8 cellular contexts compared by ENCODE assay signal in genomic region chr19:38095411-38096308, GRCh38.
DNase-seq lines count a peak whose midpoint lies in the region; ATAC-seq and TF ChIP-seq lines count a peak whose summit lies in the region.

No MANE protein-coding gene starts in this region.

- no peaks in the 10 kb centered on the region for H3K4me1 Mint-ChIP-seq in activated CD4-positive, alpha-beta memory T cell treated with anti-CD3 and anti-CD28 coated beads for 36 hours (ENCODE audit: low read depth)
- peaks cover 0 to 4% of the 10 kb centered on the region in 2 donors for H3K4me1 Mint-ChIP-seq in effector memory CD8-positive, alpha-beta T cell (ENCODE audit: low read depth in 2 of 2)
- H3K4me1 Mint-ChIP-seq in memory B cell, result peaks cover 10% of the 10 kb centered on the region

- H3K9me3 ChIP-seq in HEK293 (ENCODE audit: control insufficient read depth, insufficient read depth, low read depth, low read length), result no peaks in the 10 kb centered on the region; the same call in 1 of the 2 replicates

- no peaks in the 10 kb centered on the region; the same call in 1 of the 2 replicates for H3K4me1 ChIP-seq in HEK293 (ENCODE audit: control insufficient read depth, insufficient read depth, low read length)

- no peaks in the 10 kb centered on the region for H3K27me3 Mint-ChIP-seq in activated CD4-positive, alpha-beta memory T cell treated with anti-CD3 and anti-CD28 coated beads for 36 hours
- no peaks in the 10 kb centered on the region for H3K27me3 Mint-ChIP-seq in effector memory CD8-positive, alpha-beta T cell
- H3K27me3 Mint-ChIP-seq in memory B cell, result no peaks in the 10 kb centered on the region

- peaks cover 6% of the 10 kb centered on the region for H3K9me3 Mint-ChIP-seq in activated CD4-positive, alpha-beta memory T cell treated with anti-CD3 and anti-CD28 coated beads for 36 hours
- no peaks in the 10 kb centered on the region for H3K9me3 Mint-ChIP-seq in effector memory CD8-positive, alpha-beta T cell
- no peaks in the 10 kb centered on the region for H3K9me3 Mint-ChIP-seq in memory B cell

- H3K4me3 Mint-ChIP-seq in activated CD4-positive, alpha-beta memory T cell treated with anti-CD3 and anti-CD28 coated beads for 36 hours, result no peak overlapping the region
- no peak overlapping the region for H3K4me3 Mint-ChIP-seq in effector memory CD8-positive, alpha-beta T cell
- H3K4me3 Mint-ChIP-seq in memory B cell, result peak overlapping the region; percentile 29

- peak; percentile 93 for TF ChIP-seq CTCF in HEK293 (tag by site-specific recombination; IDR thresholded peaks at IDR 0.05)

- H3K27ac Mint-ChIP-seq in activated CD4-positive, alpha-beta memory T cell treated with anti-CD3 and anti-CD28 coated beads for 36 hours, result no peak overlapping the region
- H3K27ac Mint-ChIP-seq in effector memory CD8-positive, alpha-beta T cell, result peak overlapping the region; percentile 13 to 25
- H3K27ac Mint-ChIP-seq in memory B cell, result peak overlapping the region; percentile 82

- H3K27ac ChIP-seq in HEK293 (ENCODE audit: extremely low read depth, low read depth, low read length), result no peak overlapping the region; the same call in 1 of the 2 replicates

- DNase-seq in AML-193 (lab: John Stamatoyannopoulos, UW) (peak; percentile 35 to 41), NCI-H748 (lab: John Stamatoyannopoulos, UW; ENCODE audit: unreplicated experiment) (peak; percentile 82), memory B cell (ENCODE audit: low spot score in 2 of 2) (peak; percentile 57 to 69)
- peak; percentile 71 for DNase-seq in activated CD4-positive, alpha-beta memory T cell treated with anti-CD3 and anti-CD28 coated beads for 36 hours
- peak; percentile 22 to 35 (median 33) for DNase-seq in effector memory CD8-positive, alpha-beta T cell
- DNase-seq in stimulated activated CD8-positive, alpha-beta memory T cell treated with anti-CD3 and anti-CD28 coated beads, Interleukin-2, amount 100 ng/mL, for 48 hours (ENCODE audit: low read depth in 2 of 2), result peak; percentile 27 to 42

- POLR2A ChIA-PET in HEK293 (lab: Yijun Ruan, JAX), result interaction anchor here (1.4 kb wide), 1 partner anchor 189 kb away, joined by 4 read pairs; the partner anchor contains the start of gene SIPA1L3
- POLR2A ChIA-PET in activated CD4-positive, alpha-beta memory T cell treated with anti-CD3 and anti-CD28 coated beads for 36 hours (lab: Charles Lee), result no interaction called here

- peaks cover 14 to 24% of the 10 kb centered on the region in 2 experiments; a peak in 2 of 3 replicates for H3K36me3 ChIP-seq in HEK293 (ENCODE audit: control insufficient read depth in 2 of 2, insufficient read depth in 1 of 2, low read length in 2 of 2)

- peaks cover 16% of the 10 kb centered on the region for H3K36me3 Mint-ChIP-seq in activated CD4-positive, alpha-beta memory T cell treated with anti-CD3 and anti-CD28 coated beads for 36 hours
- H3K36me3 Mint-ChIP-seq in effector memory CD8-positive, alpha-beta T cell (ENCODE audit: insufficient read depth), result peaks cover 6% of the 10 kb centered on the region
- H3K36me3 Mint-ChIP-seq in memory B cell, result peaks cover 24% of the 10 kb centered on the region

- no peak overlapping the region for H3K4me3 ChIP-seq in HEK293 (ENCODE audit: low read depth, low read length)

- no peak for ATAC-seq in effector memory CD8-positive, alpha-beta T cell (replicated peaks)
- ATAC-seq in memory B cell (ENCODE audit: low read depth) (peak; percentile 83), HG02885 (IDR thresholded peaks at IDR 0.05; ENCODE audit: poor library complexity, unreplicated experiment) (no peak)

- intact Hi-C loops in activated CD4-positive, alpha-beta memory T cell treated with anti-CD3 and anti-CD28 coated beads for 36 hours (cut with micrococcal nuclease), result loop anchor here (5.0 kb wide), 1 partner anchor 188 kb away; the partner anchor contains the start of genes SIPA1L3 and WDR87

- CTCF ChIA-PET in HEK293 (lab: Yijun Ruan, JAX), result interaction anchor here (0.7 to 3.3 kb wide), 32 partner anchors 9 to 240 kb away, joined by 3 to 41 read pairs (median 4); partner anchors contain the start of genes CATSPERG, SIPA1L3 and WDR87
- CTCF ChIA-PET in activated CD4-positive, alpha-beta memory T cell treated with anti-CD3 and anti-CD28 coated beads for 36 hours (lab: Charles Lee), result interaction anchor here (0.7 to 2.2 kb wide), 12 partner anchors 11 to 197 kb away, joined by 3 to 18 read pairs (median 4); partner anchors contain the start of genes SIPA1L3 and WDR87

TF ChIP-seq in HEK293, 187 proteins besides CTCF, POLR2A, EP300 and RAD21 (continues in another document):
- TF ChIP-seq ZFHX2 (tag by site-specific recombination; conservative IDR thresholded peaks at IDR 0.05) (peak; percentile 35; the same call in 1 of the 2 replicates), ZBTB7A (tag by site-specific recombination; IDR thresholded peaks at IDR 0.05; ENCODE audit: low read depth) (0 out of 2 replicates have a peak, but pooled peaks have one; percentile 34), ZEB2 (tag by site-specific recombination; IDR thresholded peaks at IDR 0.05) (0 out of 2 replicates have a peak, but pooled peaks have one; percentile 35), ZBTB48 (tag by site-specific recombination; IDR thresholded peaks at IDR 0.05) (no peak), ZNF2 (tag by site-specific recombination; IDR thresholded peaks at IDR 0.05) (peak; percentile 96), EGR2 (tag by site-specific recombination; IDR thresholded peaks at IDR 0.05; ENCODE audit: low read depth) (peak; percentile 44; the same call in 1 of the 2 replicates), ZBTB17 (tag by site-specific recombination; IDR thresholded peaks at IDR 0.05) (peak; percentile 91), BCL11B (tag by site-specific recombination; IDR thresholded peaks at IDR 0.05; ENCODE audit: low read depth) (no peak), SP7 (tag by site-specific recombination; IDR thresholded peaks at IDR 0.05) (0 out of 2 replicates have a peak, but pooled peaks have one; percentile 16), GLIS1 (tag by site-specific recombination; IDR thresholded peaks at IDR 0.05) (peak; percentile 37), ZFP69B (tag by site-specific recombination; IDR thresholded peaks at IDR 0.05) (no peak), ATF2 (tag by site-specific recombination; IDR thresholded peaks at IDR 0.05; ENCODE audit: low read depth) (no peak), YY2 (tag by site-specific recombination; IDR thresholded peaks at IDR 0.05) (0 out of 2 replicates have a peak, but pooled peaks have one; percentile 7), ZNF24 (tag by site-specific recombination; IDR thresholded peaks at IDR 0.05) (0 out of 2 replicates have a peak, but pooled peaks have one; percentile 35), ZNF654 (tag by site-specific recombination; IDR thresholded peaks at IDR 0.05; ENCODE audit: low read depth) (peak; percentile 58)
- TF ChIP-seq, protein P1, sequence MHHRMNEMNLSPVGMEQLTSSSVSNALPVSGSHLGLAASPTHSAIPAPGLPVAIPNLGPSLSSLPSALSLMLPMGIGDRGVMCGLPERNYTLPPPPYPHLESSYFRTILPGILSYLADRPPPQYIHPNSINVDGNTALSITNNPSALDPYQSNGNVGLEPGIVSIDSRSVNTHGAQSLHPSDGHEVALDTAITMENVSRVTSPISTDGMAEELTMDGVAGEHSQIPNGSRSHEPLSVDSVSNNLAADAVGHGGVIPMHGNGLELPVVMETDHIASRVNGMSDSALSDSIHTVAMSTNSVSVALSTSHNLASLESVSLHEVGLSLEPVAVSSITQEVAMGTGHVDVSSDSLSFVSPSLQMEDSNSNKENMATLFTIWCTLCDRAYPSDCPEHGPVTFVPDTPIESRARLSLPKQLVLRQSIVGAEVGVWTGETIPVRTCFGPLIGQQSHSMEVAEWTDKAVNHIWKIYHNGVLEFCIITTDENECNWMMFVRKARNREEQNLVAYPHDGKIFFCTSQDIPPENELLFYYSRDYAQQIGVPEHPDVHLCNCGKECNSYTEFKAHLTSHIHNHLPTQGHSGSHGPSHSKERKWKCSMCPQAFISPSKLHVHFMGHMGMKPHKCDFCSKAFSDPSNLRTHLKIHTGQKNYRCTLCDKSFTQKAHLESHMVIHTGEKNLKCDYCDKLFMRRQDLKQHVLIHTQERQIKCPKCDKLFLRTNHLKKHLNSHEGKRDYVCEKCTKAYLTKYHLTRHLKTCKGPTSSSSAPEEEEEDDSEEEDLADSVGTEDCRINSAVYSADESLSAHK (tag by site-specific recombination; IDR thresholded peaks at IDR 0.05), result 0 out of 2 replicates have a peak, but pooled peaks have one; percentile 27
- TF ChIP-seq, protein P2, sequence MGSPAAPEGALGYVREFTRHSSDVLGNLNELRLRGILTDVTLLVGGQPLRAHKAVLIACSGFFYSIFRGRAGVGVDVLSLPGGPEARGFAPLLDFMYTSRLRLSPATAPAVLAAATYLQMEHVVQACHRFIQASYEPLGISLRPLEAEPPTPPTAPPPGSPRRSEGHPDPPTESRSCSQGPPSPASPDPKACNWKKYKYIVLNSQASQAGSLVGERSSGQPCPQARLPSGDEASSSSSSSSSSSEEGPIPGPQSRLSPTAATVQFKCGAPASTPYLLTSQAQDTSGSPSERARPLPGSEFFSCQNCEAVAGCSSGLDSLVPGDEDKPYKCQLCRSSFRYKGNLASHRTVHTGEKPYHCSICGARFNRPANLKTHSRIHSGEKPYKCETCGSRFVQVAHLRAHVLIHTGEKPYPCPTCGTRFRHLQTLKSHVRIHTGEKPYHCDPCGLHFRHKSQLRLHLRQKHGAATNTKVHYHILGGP (tag by site-specific recombination; IDR thresholded peaks at IDR 0.05), result no peak
- TF ChIP-seq, protein P3, sequence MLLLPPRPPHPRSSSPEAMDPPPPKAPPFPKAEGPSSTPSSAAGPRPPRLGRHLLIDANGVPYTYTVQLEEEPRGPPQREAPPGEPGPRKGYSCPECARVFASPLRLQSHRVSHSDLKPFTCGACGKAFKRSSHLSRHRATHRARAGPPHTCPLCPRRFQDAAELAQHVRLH (tag by site-specific recombination; IDR thresholded peaks at IDR 0.05), result 0 out of 2 replicates have a peak, but pooled peaks have one; percentile 27
